1 cellular context compared by ENCODE assay signal in genomic region chr17:73203135-73203787, GRCh38.
A peak's percentile ranks its signal among the peaks of the same experiment; 100 is the strongest.
TF ChIP-seq lines count a peak whose summit lies in the region.

No MANE protein-coding gene starts in this region.

TF ChIP-seq in HepG2, 621 proteins besides CTCF, POLR2A, EP300 and RAD21 (continued from another document and continues in another):
- peak; percentile 25; the same call in 1 of the 2 replicates for TF ChIP-seq FOXK2 (IDR thresholded peaks at IDR 0.05)
- peak; percentile 57; the same call in 1 of the 2 replicates for TF ChIP-seq ZNF777 (CRISPR knock-in tag; IDR thresholded peaks at IDR 0.05)
- TF ChIP-seq PRMT3 (CRISPR knock-in tag; IDR thresholded peaks at IDR 0.05; ENCODE audit: borderline replicate concordance, low read depth): no peak
- no peak for TF ChIP-seq ATM (IDR thresholded peaks at IDR 0.05; ENCODE audit: borderline replicate concordance)
- TF ChIP-seq NCOA2 (CRISPR knock-in tag; IDR thresholded peaks at IDR 0.05): peak; percentile 70
- TF ChIP-seq ZNF792 (CRISPR knock-in tag; IDR thresholded peaks at IDR 0.05): 0 out of 2 replicates have a peak, but pooled peaks have one; percentile 55
- TF ChIP-seq TAF15 (IDR thresholded peaks at IDR 0.05; ENCODE audit: low read depth, low read length, poor library complexity, severe bottlenecking): no peak
- TF ChIP-seq MED13 (CRISPR knock-in tag; IDR thresholded peaks at IDR 0.05): 0 out of 2 replicates have a peak, but pooled peaks have one; percentile 16
- peak; percentile 27; the same call in 1 of the 2 replicates for TF ChIP-seq ZC3H13 (CRISPR knock-in tag; IDR thresholded peaks at IDR 0.05)
- peak; percentile 40; the same call in 1 of the 2 replicates for TF ChIP-seq ZNF264 (CRISPR knock-in tag; IDR thresholded peaks at IDR 0.05)
- 0 out of 2 replicates have a peak, but pooled peaks have one; percentile 24 for TF ChIP-seq HOXA5 (CRISPR knock-in tag; IDR thresholded peaks at IDR 0.05)
- no peak for TF ChIP-seq ZBTB10 (CRISPR knock-in tag; IDR thresholded peaks at IDR 0.05; ENCODE audit: borderline replicate concordance)
- peak; percentile 31 for TF ChIP-seq RBM22 (optimal IDR thresholded peaks at IDR 0.05; ENCODE audit: low read length)
- TF ChIP-seq ONECUT2 (CRISPR knock-in tag; IDR thresholded peaks at IDR 0.05): peak; percentile 46; the same call in 1 of the 2 replicates
- 0 out of 2 replicates have a peak, but pooled peaks have one; percentile 8 for TF ChIP-seq STAG1 (CRISPR knock-in tag; IDR thresholded peaks at IDR 0.05)
- TF ChIP-seq ZBTB3 (CRISPR knock-in tag; IDR thresholded peaks at IDR 0.05; ENCODE audit: borderline replicate concordance, low read depth): no peak
- no peak for TF ChIP-seq KLF12 (CRISPR knock-in tag; IDR thresholded peaks at IDR 0.05; ENCODE audit: borderline replicate concordance)
- no peak for TF ChIP-seq SRF (IDR thresholded peaks at IDR 0.05; ENCODE audit: low read depth, low read length)
- 0 out of 2 replicates have a peak, but pooled peaks have one; percentile 46 for TF ChIP-seq SP140L (CRISPR knock-in tag; IDR thresholded peaks at IDR 0.05; ENCODE audit: borderline replicate concordance)
- TF ChIP-seq ZSCAN29 (CRISPR knock-in tag; conservative IDR thresholded peaks at IDR 0.05): peak; percentile 69; the same call in 1 of the 2 replicates
- peak; percentile 69 for TF ChIP-seq THAP11 (CRISPR knock-in tag; IDR thresholded peaks at IDR 0.05)
- TF ChIP-seq POGK (CRISPR knock-in tag; conservative IDR thresholded peaks at IDR 0.05): 0 out of 2 replicates have a peak, but pooled peaks have one; percentile 41
- TF ChIP-seq MBNL3 (CRISPR knock-in tag; conservative IDR thresholded peaks at IDR 0.05): no peak
- no peak for TF ChIP-seq SOX6 (IDR thresholded peaks at IDR 0.05)
- peak; percentile 54; the same call in 1 of the 2 replicates for TF ChIP-seq SOX6 (CRISPR knock-in tag; IDR thresholded peaks at IDR 0.05)
- no peak for TF ChIP-seq ATF6 (CRISPR knock-in tag; conservative IDR thresholded peaks at IDR 0.05)
- 0 out of 2 replicates have a peak, but pooled peaks have one; percentile 51 for TF ChIP-seq ZFP82 (CRISPR knock-in tag; IDR thresholded peaks at IDR 0.05; ENCODE audit: borderline replicate concordance)
- 0 out of 2 replicates have a peak, but pooled peaks have one; percentile 37 for TF ChIP-seq KDM1A (CRISPR knock-in tag; IDR thresholded peaks at IDR 0.05)
- no peak for TF ChIP-seq NR0B2 (CRISPR knock-in tag; IDR thresholded peaks at IDR 0.05)
- peak; percentile 70; the same call in 1 of the 2 replicates for TF ChIP-seq PBX3 (CRISPR knock-in tag; IDR thresholded peaks at IDR 0.05; ENCODE audit: borderline replicate concordance)
- TF ChIP-seq SALL1 (CRISPR knock-in tag; IDR thresholded peaks at IDR 0.05): peak; percentile 42
- TF ChIP-seq PAF1 (CRISPR knock-in tag; IDR thresholded peaks at IDR 0.05): no peak
- TF ChIP-seq ZMAT3 (CRISPR knock-in tag; conservative IDR thresholded peaks at IDR 0.05): peak; percentile 63; the same call in 1 of the 2 replicates
- peak; percentile 65 for TF ChIP-seq NFYC (CRISPR knock-in tag; IDR thresholded peaks at IDR 0.05)
- TF ChIP-seq GFI1 (CRISPR knock-in tag; IDR thresholded peaks at IDR 0.05; ENCODE audit: borderline replicate concordance): 0 out of 2 replicates have a peak, but pooled peaks have one; percentile 9
- TF ChIP-seq HDAC2 (CRISPR knock-in tag; IDR thresholded peaks at IDR 0.05): peak; percentile 81
- TF ChIP-seq MLXIP (CRISPR knock-in tag; IDR thresholded peaks at IDR 0.05; ENCODE audit: borderline replicate concordance): 0 out of 2 replicates have a peak, but pooled peaks have one; percentile 35
- no peak for TF ChIP-seq ZNF230 (CRISPR knock-in tag; IDR thresholded peaks at IDR 0.05)
- no peak; the same call in 1 of the 2 replicates for TF ChIP-seq ATF2 (CRISPR knock-in tag; IDR thresholded peaks at IDR 0.05)
- 0 out of 2 replicates have a peak, but pooled peaks have one; percentile 55 for TF ChIP-seq ZSCAN20 (CRISPR knock-in tag; IDR thresholded peaks at IDR 0.05; ENCODE audit: borderline replicate concordance)
- no peak for TF ChIP-seq E2F2 (CRISPR knock-in tag; IDR thresholded peaks at IDR 0.05; ENCODE audit: borderline replicate concordance)
- peak; percentile 80 for TF ChIP-seq ISL2 (CRISPR knock-in tag; IDR thresholded peaks at IDR 0.05)
- TF ChIP-seq CREB1 (IDR thresholded peaks at IDR 0.05): no peak
- TF ChIP-seq CREB1 (CRISPR knock-in tag; IDR thresholded peaks at IDR 0.05): 0 out of 2 replicates have a peak, but pooled peaks have one; percentile 17
- no peak for TF ChIP-seq TMF1 (CRISPR knock-in tag; IDR thresholded peaks at IDR 0.05; ENCODE audit: low read depth)
- 0 out of 2 replicates have a peak, but pooled peaks have one; percentile 40 for TF ChIP-seq ZNF644 (CRISPR knock-in tag; IDR thresholded peaks at IDR 0.05; ENCODE audit: low read depth)
- no peak for TF ChIP-seq BRF2 (CRISPR knock-in tag; IDR thresholded peaks at IDR 0.05)
- TF ChIP-seq RBAK (CRISPR knock-in tag; IDR thresholded peaks at IDR 0.05): no peak
- 0 out of 2 replicates have a peak, but pooled peaks have one; percentile 45 for TF ChIP-seq THAP7 (CRISPR knock-in tag; IDR thresholded peaks at IDR 0.05)
- TF ChIP-seq ZNF549 (CRISPR knock-in tag; IDR thresholded peaks at IDR 0.05): peak; percentile 88; the same call in 1 of the 2 replicates
- TF ChIP-seq ZNF430 (CRISPR knock-in tag; IDR thresholded peaks at IDR 0.05): 0 out of 2 replicates have a peak, but pooled peaks have one; percentile 38
- 0 out of 2 replicates have a peak, but pooled peaks have one; percentile 35 for TF ChIP-seq ARNT2 (CRISPR knock-in tag; IDR thresholded peaks at IDR 0.05; ENCODE audit: low read depth)
